In genomic region chr5:133449181-133449580, GRCh38 we compare ENCODE assay signal across 17 cellular contexts.
A peak's percentile ranks its signal among the peaks of the same experiment; 100 is the strongest.
DNase-seq lines count a peak whose midpoint lies in the region; ATAC-seq and TF ChIP-seq lines count a peak whose summit lies in the region.
"Had no signal": no experiment of that assay in that cellular context is flagged by ENCODE, and none has a peak within 500 bp of the region (broad histone marks: within the 10 kb centered on the region; RNA-seq: fewer than 3 reads in every experiment).

No MANE protein-coding gene starts in this region.

- peak; percentile 8 for ATAC-seq in Right ventricle myocardium inferior
- ATAC-seq in heart right ventricle: no peak
- ATAC-seq in left lobe of liver: no peak
- ATAC-seq in HG03520 (IDR thresholded peaks at IDR 0.05; ENCODE audit: unreplicated experiment): no peak
- ATAC-seq in GM19463 (IDR thresholded peaks at IDR 0.05; ENCODE audit: unreplicated experiment): no peak
- ATAC-seq: A549; CD8-positive, alpha-beta T cell had no signal

- intact Hi-C loops in Right ventricle myocardium inferior (cut with DNase I): no loop called here
- intact Hi-C loops in heart right ventricle (cut with DNase I): no loop called here

- no peak for TF ChIP-seq CTCF in heart right ventricle (IDR thresholded peaks at IDR 0.05)

- WGBS in heart right ventricle, 2 donors: 93 to 94% methylated on average over 10 of the region's 10 CpGs
- no CpG with 5 or more reads among the region's 10 CpGs for WGBS in neuronal stem cell (ENCODE audit: extremely low coverage in 2 of 2, insufficient read length in 2 of 2, insufficient replicate concordance in 1 of 2), 2 donors

- no peak overlapping the region for H3K4me3 ChIP-seq in heart right ventricle
- no peak overlapping the region for H3K4me3 ChIP-seq in neuronal stem cell (ENCODE audit: low read length in 2 of 2)
- H3K4me3 ChIP-seq: A549; BLaER1 treated with 17β-estradiol and CSF1 and Interleukin-3, amounts not matched to agents 10 nM and 100 nM had no signal

- H3K4me1 ChIP-seq in heart right ventricle: no peaks in the 10 kb centered on the region
- no peaks in the 10 kb centered on the region for H3K4me1 ChIP-seq in neuronal stem cell (ENCODE audit: control insufficient read depth in 2 of 2, insufficient read depth in 1 of 2, low read depth in 1 of 2, low read length in 2 of 2)
- H3K4me1 ChIP-seq: A549, Caco-2 had no signal

- no peak overlapping the region for H4K91ac ChIP-seq in neuronal stem cell (ENCODE audit: low read depth, low read length, poor library complexity)

- H3K79me1 ChIP-seq in neuronal stem cell (ENCODE audit: low read depth, low read length): no peaks in the 10 kb centered on the region

- H3K9ac ChIP-seq in neuronal stem cell (ENCODE audit: low read depth, low read length, poor library complexity): no peak overlapping the region
- H3K9ac ChIP-seq: BLaER1 treated with 17β-estradiol and CSF1 and Interleukin-3, amounts not matched to agents 10 nM and 100 nM had no signal

- H3K27ac ChIP-seq in heart right ventricle: no peak overlapping the region
- no peak overlapping the region for H3K27ac ChIP-seq in neuronal stem cell (replicated peaks; ENCODE audit: low read length)
- H3K27ac ChIP-seq: 22Rv1, A549, C4-2B had no signal

- H2BK120ac ChIP-seq in neuronal stem cell (ENCODE audit: low read depth, low read length): no peak overlapping the region

- H4K8ac ChIP-seq in neuronal stem cell (ENCODE audit: low read depth, low read length): no peak overlapping the region

- no peak overlapping the region for H2BK5ac ChIP-seq in neuronal stem cell (ENCODE audit: low read length)

- H3K27me3 ChIP-seq in heart right ventricle (peaks cover 0 to 7% (median 0%) of the 10 kb centered on the region in 7 donors), neuronal stem cell (ENCODE audit: control insufficient read depth in 3 of 3, insufficient read depth in 3 of 3, low read depth in 1 of 3, low read length in 3 of 3) (peaks cover 0 to 3% (median 0%) of the 10 kb centered on the region in 3 experiments)
- H3K27me3 ChIP-seq: BLaER1 treated with 17β-estradiol and CSF1 and Interleukin-3, amounts not matched to agents 10 nM and 100 nM had no signal

- H3K18ac ChIP-seq in neuronal stem cell (ENCODE audit: low read length): peak overlapping the region; percentile 46

- no peak overlapping the region for H2BK12ac ChIP-seq in neuronal stem cell (ENCODE audit: low read length)

- H2AFZ ChIP-seq in neuronal stem cell (ENCODE audit: low read length): no peak overlapping the region

- H3K23ac ChIP-seq in neuronal stem cell (ENCODE audit: low read depth, low read length, poor library complexity): peak overlapping the region; percentile 6

- H3K36me3 ChIP-seq in heart right ventricle: no peaks in the 10 kb centered on the region
- no peaks in the 10 kb centered on the region for H3K36me3 ChIP-seq in neuronal stem cell (replicated peaks in 1 of 2; ENCODE audit: control insufficient read depth in 2 of 2, insufficient read depth in 2 of 2, low read length in 2 of 2)
- H3K36me3 ChIP-seq: BLaER1 treated with 17β-estradiol and CSF1 and Interleukin-3, amounts not matched to agents 10 nM and 100 nM had no signal

- no peak overlapping the region for H3K14ac ChIP-seq in neuronal stem cell (ENCODE audit: low read length)

- no peak for DNase-seq in Right ventricle myocardium inferior (ENCODE audit: missing footprints)
- no peak for DNase-seq in heart right ventricle
- peak; percentile 41 for DNase-seq in left lobe of liver (ENCODE audit: low spot score)
- DNase-seq in neuronal stem cell (ENCODE audit: low spot score): no peak
- DNase-seq: AML-193; Calu3; CD4-positive, alpha-beta T cell; CD8-positive, alpha-beta T cell; DMS79 treated with DMSO at 0.1 percent for 48 hours; GF-D8 had no signal

- H2AK5ac ChIP-seq in neuronal stem cell (ENCODE audit: low read depth, low read length): peak overlapping the region; percentile 49

- H2BK15ac ChIP-seq in neuronal stem cell (ENCODE audit: low read length): no peak overlapping the region

- no peak overlapping the region for H3K4me2 ChIP-seq in neuronal stem cell (ENCODE audit: insufficient read depth, low read length, poor library complexity, severe bottlenecking)
- H3K4me2 ChIP-seq: A549 had no signal

- H3K4ac ChIP-seq in neuronal stem cell (ENCODE audit: low read length): no peak overlapping the region

- no peaks in the 10 kb centered on the region for H3K9me3 ChIP-seq in heart right ventricle
- H3K9me3 ChIP-seq in neuronal stem cell (replicated peaks in 1 of 2; ENCODE audit: control insufficient read depth in 2 of 2, insufficient read depth in 1 of 2, low read depth in 1 of 2, low read length in 2 of 2): no peaks in the 10 kb centered on the region
- H3K9me3 ChIP-seq: A549; BLaER1 treated with 17β-estradiol and CSF1 and Interleukin-3, amounts not matched to agents 10 nM and 100 nM; Caco-2 had no signal
